1 cellular context compared by ENCODE assay signal in the genomic region with DNA sequence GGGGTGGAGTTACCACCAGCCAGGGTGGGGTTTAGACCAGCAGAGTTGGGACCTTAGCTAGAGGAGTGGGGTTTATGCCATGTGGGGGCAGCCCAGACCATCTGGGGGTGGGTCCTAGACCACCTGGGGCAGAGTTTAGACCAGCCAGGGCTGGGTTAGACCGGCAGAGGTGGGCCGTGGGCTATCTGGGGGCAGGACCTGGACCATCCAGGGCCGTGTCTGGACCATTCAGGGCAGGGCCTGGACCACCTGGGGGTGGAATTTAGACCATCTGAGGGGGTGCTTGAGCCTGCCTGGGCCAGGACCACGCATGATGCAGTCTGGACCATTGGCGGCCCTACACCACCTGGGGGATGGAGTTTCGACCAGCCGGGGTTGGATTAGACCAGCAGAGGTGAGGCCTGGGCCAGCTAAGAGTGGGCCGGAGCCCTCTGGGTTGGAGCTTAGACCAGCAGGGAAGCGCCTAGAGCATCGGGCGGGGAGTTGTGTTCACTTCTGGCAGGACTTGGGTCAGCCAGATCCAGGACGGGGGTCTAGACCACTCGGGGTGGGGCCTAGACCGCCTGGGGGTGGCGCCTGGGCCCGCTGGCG.
TF ChIP-seq lines count a peak whose summit lies in the region.

No MANE protein-coding gene starts in this region.

TF ChIP-seq in H1, 55 proteins besides CTCF, POLR2A, EP300 and RAD21:
- TF ChIP-seq SRF (IDR thresholded peaks at IDR 0.05; ENCODE audit: low read depth, low read length) (no peak), TAF1 (IDR thresholded peaks at IDR 0.05; ENCODE audit: low read depth, low read length) (0 out of 2 replicates have a peak, but pooled peaks have one; percentile 6), HDAC2 (IDR thresholded peaks at IDR 0.05; ENCODE audit: borderline replicate concordance in 1 of 2, low read depth in 2 of 2, low read length in 2 of 2) (0 out of 4 replicates have a peak, but pooled peaks of 1 of the 2 experiments have one; percentile 4)
